ENCODE assay signal across 8 cellular contexts in the genomic region with DNA sequence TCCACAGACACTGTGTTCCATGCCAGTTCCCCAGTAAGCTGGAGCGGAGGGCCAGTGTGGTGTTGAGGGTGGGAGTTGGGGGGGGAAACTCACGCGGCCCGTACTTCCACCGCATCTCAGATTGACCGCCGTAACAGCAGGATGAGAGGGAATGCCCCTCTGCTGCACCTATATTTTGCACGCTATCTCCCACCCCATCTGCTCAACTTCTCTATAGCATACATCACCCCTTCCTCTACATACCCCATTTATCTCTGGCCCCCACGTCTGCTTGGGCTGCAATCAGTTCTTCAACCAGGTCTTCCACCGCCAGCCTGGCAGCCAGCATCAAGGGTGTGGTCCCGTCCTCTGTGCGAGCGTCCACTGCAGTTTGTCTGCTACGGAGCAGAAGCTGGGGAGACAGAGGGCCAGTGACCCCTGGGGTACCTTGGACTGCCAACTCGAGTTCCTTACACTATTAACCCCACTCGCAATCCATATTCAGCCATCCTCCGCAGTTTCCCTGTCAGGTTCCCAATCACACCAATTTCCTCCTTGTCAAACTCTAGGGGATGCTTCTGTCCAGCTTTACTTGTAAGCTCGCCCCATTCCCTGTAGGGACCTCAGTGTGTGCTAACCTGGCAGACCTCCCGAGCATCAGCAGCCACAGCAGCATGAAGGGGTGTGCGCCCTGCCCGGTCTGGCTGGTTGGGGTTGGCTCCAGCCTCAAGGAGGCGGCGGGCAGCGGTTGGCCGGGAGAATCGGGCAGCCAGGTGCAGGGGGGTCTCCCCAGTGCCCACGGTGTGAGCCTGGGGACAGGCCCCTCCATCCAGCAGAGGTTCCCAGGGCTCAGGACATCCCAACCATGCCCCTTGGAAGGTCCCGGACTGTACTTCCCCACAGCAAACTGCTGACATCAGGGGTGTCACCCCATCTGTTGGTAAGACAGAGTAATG. TPM values are rescaled to one million over a fixed set of nuclear protein-coding genes. Genes with fewer than 3 reads are reported as not detected.
A peak's percentile ranks its signal among the peaks of the same experiment; 100 is the strongest.
DNase-seq lines count a peak whose midpoint lies in the region; ATAC-seq and TF ChIP-seq lines count a peak whose summit lies in the region.

No MANE protein-coding gene starts in this region.

- H3K79me1 ChIP-seq in mesendoderm (ENCODE audit: low read length): peaks cover 2% of the 10 kb centered on the region

- H3K4ac ChIP-seq in mesendoderm (ENCODE audit: low read depth, low read length): no peak overlapping the region

- H3K9me3 ChIP-seq in CD8-positive, alpha-beta memory T cell (ENCODE audit: low read length): no peaks in the 10 kb centered on the region
- H3K9me3 ChIP-seq in upper lobe of left lung: no peaks in the 10 kb centered on the region

- peak overlapping the region; percentile 78 for H3K4me3 ChIP-seq in CD8-positive, alpha-beta memory T cell (ENCODE audit: low read length)
- H3K4me3 ChIP-seq in coronary artery (peak overlapping the region; percentile 75), mesendoderm (ENCODE audit: low read length) (peak overlapping the region; percentile 17), upper lobe of left lung (peak overlapping the region; percentile 63 to 65 (median 64))

- H3K27me3 ChIP-seq in CD8-positive, alpha-beta memory T cell (ENCODE audit: insufficient read depth, low read length, poor library complexity, severe bottlenecking): no peaks in the 10 kb centered on the region
- no peaks in the 10 kb centered on the region for H3K27me3 ChIP-seq in mesendoderm (ENCODE audit: insufficient read depth, low read length, poor library complexity)
- H3K27me3 ChIP-seq in upper lobe of left lung: no peaks in the 10 kb centered on the region

- peak overlapping the region; percentile 98 to 100 (median 100) for H3K27ac Mint-ChIP-seq in CD8-positive, alpha-beta memory T cell

- H3K4me3 Mint-ChIP-seq in CD8-positive, alpha-beta memory T cell: peak overlapping the region; percentile 92 to 100 (median 96)

- no peak overlapping the region for H3K18ac ChIP-seq in mesendoderm (ENCODE audit: low read length)

- no CpG with 5 or more reads among the region's 28 CpGs for WGBS in mesendoderm (ENCODE audit: extremely low coverage, insufficient coverage, low lambda C conversion rate)
- 38 to 39% methylated on average over 21 to 28 of the region's 28 CpGs for WGBS in upper lobe of left lung, 2 donors

- ATAC-seq in upper lobe of left lung (ENCODE audit: low FRiP score in 2 of 2) (no peak), HG02840 (IDR thresholded peaks at IDR 0.05; ENCODE audit: low FRiP score, unreplicated experiment) (no peak)
- no peak for ATAC-seq in activated CD4-positive, CD25-positive, alpha-beta regulatory T cell treated with anti-CD3 and anti-CD28 coated beads, Interleukin-2, amount 50 U/mL, for 24 hours

- no peaks in the 10 kb centered on the region for H3K36me3 ChIP-seq in CD8-positive, alpha-beta memory T cell (ENCODE audit: insufficient read depth, low read length)
- H3K36me3 ChIP-seq in mesendoderm (ENCODE audit: control insufficient read depth, insufficient read depth, low read length) (no peaks in the 10 kb centered on the region), upper lobe of left lung (peaks cover 0 to 33% (median 1%) of the 10 kb centered on the region in 4 donors)

- peaks cover 34% of the 10 kb centered on the region for H3K4me1 ChIP-seq in CD8-positive, alpha-beta memory T cell (ENCODE audit: insufficient read depth, low read length)
- H3K4me1 ChIP-seq in mesendoderm (ENCODE audit: control insufficient read depth, low read depth, low read length): peaks cover 17% of the 10 kb centered on the region
- peaks cover 37 to 47% (median 41%) of the 10 kb centered on the region in 4 donors for H3K4me1 ChIP-seq in upper lobe of left lung

- TF ChIP-seq CTCF in coronary artery (IDR thresholded peaks at IDR 0.05) (no peak), upper lobe of left lung (IDR thresholded peaks at IDR 0.05) (no peak)

- peak overlapping the region; percentile 89 for H3K56ac ChIP-seq in mesendoderm (ENCODE audit: low read length)

- H3K27me3 Mint-ChIP-seq in CD8-positive, alpha-beta memory T cell: peaks cover 2 to 7% of the 10 kb centered on the region in 2 donors

- no peak overlapping the region for H2BK15ac ChIP-seq in mesendoderm (replicated peaks; ENCODE audit: low read depth)

- peak overlapping the region; percentile 57 for H3K4me2 ChIP-seq in mesendoderm (ENCODE audit: low read length)

- no peak for TF ChIP-seq POLR2A in upper lobe of left lung (IDR thresholded peaks at IDR 0.05)

- H2BK120ac ChIP-seq in mesendoderm (ENCODE audit: low read depth, low read length): no peak overlapping the region

- no peak overlapping the region for H2AK5ac ChIP-seq in mesendoderm (ENCODE audit: low read length)

- no peak overlapping the region for H3K23ac ChIP-seq in mesendoderm (ENCODE audit: low read length)

- TF ChIP-seq EP300 in upper lobe of left lung (IDR thresholded peaks at IDR 0.05): no peak

- no peaks in the 10 kb centered on the region for H3K79me2 ChIP-seq in mesendoderm (ENCODE audit: control insufficient read depth, insufficient read depth, low read length)

- H2BK5ac ChIP-seq in mesendoderm (ENCODE audit: low read length): no peak overlapping the region

- CTCF ChIA-PET in CD8-positive, alpha-beta memory T cell (lab: Charles Lee): interaction anchor here (1.3 kb wide), 1 partner anchor 36 kb away, joined by 5 read pairs; no protein-coding TSS in a partner anchor

- H3K4me1 Mint-ChIP-seq in CD8-positive, alpha-beta memory T cell: peaks cover 29 to 37% (median 33%) of the 10 kb centered on the region in 3 donors

- no peaks in the 10 kb centered on the region for H3K9me3 Mint-ChIP-seq in CD8-positive, alpha-beta memory T cell

- H4K5ac ChIP-seq in mesendoderm (ENCODE audit: low read length): peak overlapping the region; percentile 71

- peaks cover 0 to 18% (median 0%) of the 10 kb centered on the region in 3 donors for H3K36me3 Mint-ChIP-seq in CD8-positive, alpha-beta memory T cell

- POLR2A ChIA-PET in CD8-positive, alpha-beta memory T cell (lab: Charles Lee): no interaction called here

- H3K27ac ChIP-seq in CD8-positive, alpha-beta memory T cell (ENCODE audit: low read depth, low read length): peak overlapping the region; percentile 99
- H3K27ac ChIP-seq in coronary artery (peak overlapping the region; percentile 98 to 99), mesendoderm (ENCODE audit: low read depth, low read length) (no peak overlapping the region), upper lobe of left lung (peak overlapping the region; percentile 97 to 100 (median 98))

- DNase-seq in CD8-positive, alpha-beta memory T cell: peak in 1 of 5 donors; percentile 27
- DNase-seq in NCI-H748 treated with DMSO at 0.1 percent for 48 hours (lab: John Stamatoyannopoulos, UW): peak; percentile 58
- no peak for DNase-seq in coronary artery (ENCODE audit: low spot score)
- DNase-seq in mesendoderm: peak; percentile 41
- peak in 1 of 2 donors; percentile 86 for DNase-seq in upper lobe of left lung
- no peak for DNase-seq in DMS114 treated with DMSO at 0.1 percent for 48 hours (lab: John Stamatoyannopoulos, UW; ENCODE audit: unreplicated experiment)

- no peak overlapping the region for H4K8ac ChIP-seq in mesendoderm (ENCODE audit: low read depth, low read length)

- peak overlapping the region; percentile 99 for H3K9ac ChIP-seq in mesendoderm (ENCODE audit: low read length)

RNA-seq across cellular contexts. Expression of a gene that starts 4.5 kb away (rescaled TPM):
- total RNA-seq in CD8-positive, alpha-beta memory T cell: 10 to 100 TPM; 82.0 to 89.5 TPM
- 136 TPM for polyA plus RNA-seq in CD8-positive, alpha-beta memory T cell
- 4.2 TPM for polyA plus RNA-seq in mesendoderm (2013, experiment 1 of 2)
- polyA plus RNA-seq in mesendoderm (2013, experiment 2 of 2): 5.0 TPM
- 10 to 100 TPM; 18.9 to 80.4 (median 30.6) TPM for total RNA-seq in upper lobe of left lung

RNA-seq across cellular contexts. Expression of a gene that starts 6.9 kb away (rescaled TPM):
- total RNA-seq in CD8-positive, alpha-beta memory T cell: 10 to 100 TPM; 63.5 to 69.4 TPM
- polyA plus RNA-seq in CD8-positive, alpha-beta memory T cell: 2.2 TPM
- polyA plus RNA-seq in mesendoderm (2013, experiment 1 of 2): 51.4 TPM
- 52.0 TPM for polyA plus RNA-seq in mesendoderm (2013, experiment 2 of 2)
- total RNA-seq in upper lobe of left lung: 100 to 1,000 TPM in 1 of 6 donors, 10 to 100 TPM in 5; 78.6 to 147 (median 93.4) TPM

RNA-seq across cellular contexts. Expression of a gene that starts 12.9 kb away (rescaled TPM):
- 10 to 100 TPM; 11.9 to 12.5 TPM for total RNA-seq in CD8-positive, alpha-beta memory T cell
- polyA plus RNA-seq in CD8-positive, alpha-beta memory T cell: not detected
- 5.7 TPM for polyA plus RNA-seq in mesendoderm (2013, experiment 1 of 2)
- polyA plus RNA-seq in mesendoderm (2013, experiment 2 of 2): 5.3 TPM
- 1,000 to 10,000 TPM in 5 of 6 donors, 100 to 1,000 TPM in 1; 543 to 2,806 (median 1,294) TPM for total RNA-seq in upper lobe of left lung

RNA-seq across cellular contexts. Expression of a gene that starts 18.7 kb away (rescaled TPM):
- 10 to 100 TPM; 52.7 to 52.9 TPM for total RNA-seq in CD8-positive, alpha-beta memory T cell
- polyA plus RNA-seq in CD8-positive, alpha-beta memory T cell: 110 TPM
- polyA plus RNA-seq in mesendoderm (2013, experiment 1 of 2): 90.3 TPM
- polyA plus RNA-seq in mesendoderm (2013, experiment 2 of 2): 86.3 TPM
- total RNA-seq in upper lobe of left lung: 10 to 100 TPM; 23.0 to 73.6 (median 59.1) TPM

RNA-seq across cellular contexts. Expression of a gene that starts 21.1 kb away (rescaled TPM):
- total RNA-seq in CD8-positive, alpha-beta memory T cell: 10 to 100 TPM; 42.5 to 42.6 TPM
- 23.5 TPM for polyA plus RNA-seq in CD8-positive, alpha-beta memory T cell
- 55.5 TPM for polyA plus RNA-seq in mesendoderm (2013, experiment 1 of 2)
- polyA plus RNA-seq in mesendoderm (2013, experiment 2 of 2): 53.7 TPM
- 10 to 100 TPM; 25.9 to 54.5 (median 32.6) TPM for total RNA-seq in upper lobe of left lung

Comparison
In these comparisons a context has a peak if more than half of its experiments do, and no peak if none do; other contexts are left out.
1. DNase-seq: peak in NCI-H748 treated with DMSO at 0.1 percent for 48 hours (single experiment) and mesendoderm (single experiment); none in coronary artery (single experiment) and DMS114 treated with DMSO at 0.1 percent for 48 hours (single experiment).
2. H3K4me3 ChIP-seq: peak in every context shown above with its lines; median percentile 78 in CD8-positive, alpha-beta memory T cell; 75 in coronary artery; 64 in upper lobe of left lung; 17 in mesendoderm.
3. RNA of a gene that starts 12.9 kb away (total RNA-seq): 543 to 2,806 TPM in upper lobe of left lung; 11.9 to 12.5 TPM in CD8-positive, alpha-beta memory T cell; every median in the first group is over 10 times any median in the second.